ENCODE assay signal across 6 cellular contexts in genomic region chr10:79215531-79215930, GRCh38.
"Had no signal": no experiment of that assay in that cellular context is flagged by ENCODE, and none has a peak within 500 bp of the region (broad histone marks: within the 10 kb centered on the region; RNA-seq: fewer than 3 reads in every experiment).

No MANE protein-coding gene starts in this region.

- H2AFZ ChIP-seq: GM23338 had no signal

- DNase-seq: H9, HCEC 1CT, KBM-7 had no signal

- H3K27ac ChIP-seq: HL-60 had no signal

- H3K4me3 ChIP-seq: GM23338 had no signal

- H3K4me2 ChIP-seq: GM23338 had no signal

- ATAC-seq: GM23338, HepG2 had no signal
